9 cellular contexts compared by ENCODE assay signal in genomic region chr16:69520800-69521602, GRCh38. TPM values are rescaled to one million over a fixed set of nuclear protein-coding genes. Genes with fewer than 3 reads are reported as not detected.
DNase-seq lines count a peak whose midpoint lies in the region; ATAC-seq, FAIRE-seq and TF ChIP-seq lines count a peak whose summit lies in the region.
"Had no signal": no experiment of that assay in that cellular context is flagged by ENCODE, and none has a peak within 500 bp of the region (broad histone marks: within the 10 kb centered on the region; RNA-seq: fewer than 3 reads in every experiment).

No MANE protein-coding gene starts in this region.

- H3K4me3 ChIP-seq in HEK293 (ENCODE audit: low read depth, low read length) = no peak overlapping the region
- no peak overlapping the region for H3K4me3 ChIP-seq in neuronal stem cell (ENCODE audit: low read length in 2 of 2)
- no peak overlapping the region for H3K4me3 ChIP-seq in pancreas

- H3K4me1 Mint-ChIP-seq in activated CD4-positive, alpha-beta memory T cell treated with anti-CD3 and anti-CD28 coated beads for 36 hours (ENCODE audit: low read depth) = peaks cover 19% of the 10 kb centered on the region

- no peak overlapping the region for H2AK5ac ChIP-seq in neuronal stem cell (ENCODE audit: low read depth, low read length)

- no peaks in the 10 kb centered on the region for H3K79me1 ChIP-seq in neuronal stem cell (ENCODE audit: low read depth, low read length)

- no peak overlapping the region for H3K4me3 Mint-ChIP-seq in activated CD4-positive, alpha-beta memory T cell treated with anti-CD3 and anti-CD28 coated beads for 36 hours

- H2BK120ac ChIP-seq in neuronal stem cell (ENCODE audit: low read depth, low read length) = no peak overlapping the region

- H3K18ac ChIP-seq in neuronal stem cell (ENCODE audit: low read length) = no peak overlapping the region

- no peak overlapping the region for H2BK15ac ChIP-seq in neuronal stem cell (ENCODE audit: low read length)

- H3K4ac ChIP-seq in neuronal stem cell (ENCODE audit: low read length) = no peak overlapping the region

- no peak overlapping the region for H2BK12ac ChIP-seq in neuronal stem cell (ENCODE audit: low read length)

- CTCF ChIA-PET in HEK293 (lab: Yijun Ruan, JAX) = interaction anchor here (0.8 to 1.7 kb wide), 3 partner anchors 15 to 124 kb away, joined by 3 to 5 read pairs (median 3); no protein-coding TSS in a partner anchor
- CTCF ChIA-PET in activated CD4-positive, alpha-beta memory T cell treated with anti-CD3 and anti-CD28 coated beads for 36 hours (lab: Charles Lee) = interaction anchor here (0.6 to 1.4 kb wide), 4 partner anchors 10 to 46 kb away, joined by 3 to 6 read pairs (median 4); no protein-coding TSS in a partner anchor

- H4K8ac ChIP-seq in neuronal stem cell (ENCODE audit: low read depth, low read length) = no peak overlapping the region

- no peak overlapping the region for H3K23ac ChIP-seq in neuronal stem cell (ENCODE audit: low read depth, low read length, poor library complexity)

- H3K9me3 ChIP-seq in HEK293 (ENCODE audit: control insufficient read depth, insufficient read depth, low read depth, low read length) = no peaks in the 10 kb centered on the region
- H3K9me3 ChIP-seq in neuronal stem cell (replicated peaks in 1 of 2; ENCODE audit: control insufficient read depth in 2 of 2, insufficient read depth in 1 of 2, low read depth in 1 of 2, low read length in 2 of 2) = no peaks in the 10 kb centered on the region
- H3K9me3 ChIP-seq in pancreas = no peaks in the 10 kb centered on the region

- no peak overlapping the region for H3K4me2 ChIP-seq in neuronal stem cell (ENCODE audit: insufficient read depth, low read length, poor library complexity, severe bottlenecking)

- H3K36me3 Mint-ChIP-seq in activated CD4-positive, alpha-beta memory T cell treated with anti-CD3 and anti-CD28 coated beads for 36 hours = no peaks in the 10 kb centered on the region

- no peak overlapping the region for H3K27ac ChIP-seq in HEK293 (ENCODE audit: extremely low read depth, low read depth, low read length)
- no peak overlapping the region for H3K27ac ChIP-seq in neuronal stem cell (replicated peaks; ENCODE audit: low read length)
- H3K27ac ChIP-seq in pancreas = no peak overlapping the region

- FAIRE-seq in pancreas (lab: Jason Lieb, UNC) = no peak

- no peak for TF ChIP-seq CTCF in HEK293 (tag by site-specific recombination; IDR thresholded peaks at IDR 0.05)
- TF ChIP-seq CTCF in pancreas (IDR thresholded peaks at IDR 0.05) = no peak

- H3K36me3 ChIP-seq in HEK293 (ENCODE audit: control insufficient read depth in 2 of 2, insufficient read depth in 1 of 2, low read length in 2 of 2) (no peaks in the 10 kb centered on the region), neuronal stem cell (replicated peaks in 1 of 2; ENCODE audit: control insufficient read depth in 2 of 2, insufficient read depth in 2 of 2, low read length in 2 of 2) (no peaks in the 10 kb centered on the region), pancreas (no peaks in the 10 kb centered on the region)

- no peaks in the 10 kb centered on the region for H3K9me3 Mint-ChIP-seq in activated CD4-positive, alpha-beta memory T cell treated with anti-CD3 and anti-CD28 coated beads for 36 hours

- peak; percentile 78 for DNase-seq in activated CD4-positive, alpha-beta memory T cell treated with anti-CD3 and anti-CD28 coated beads for 36 hours
- no peak for DNase-seq in neuronal stem cell (ENCODE audit: low spot score)
- DNase-seq in NCI-H1105 treated with DMSO at 0.1 percent for 48 hours (lab: John Stamatoyannopoulos, UW) = no peak
- no peak for DNase-seq in NCI-H1048 (lab: John Stamatoyannopoulos, UW)
- DNase-seq in pancreas = no peak
- DNase-seq: NCI-H1105 had no signal

- no CpG with 5 or more reads among the region's 3 CpGs for WGBS in neuronal stem cell (ENCODE audit: extremely low coverage in 2 of 2, insufficient read length in 2 of 2, insufficient replicate concordance in 1 of 2), 2 donors
- 74% methylated on average over 3 of the region's 3 CpGs for WGBS in pancreas, 2 donors

- intact Hi-C loops in activated CD4-positive, alpha-beta memory T cell treated with anti-CD3 and anti-CD28 coated beads for 36 hours (cut with micrococcal nuclease) = loop anchor here (1.0 kb wide), 2 partner anchors 9 to 43 kb away; no protein-coding TSS in a partner anchor
- intact Hi-C loops in pancreas (cut with DNase I) = no loop called here

- H4K91ac ChIP-seq in neuronal stem cell (ENCODE audit: low read depth, low read length, poor library complexity) = no peak overlapping the region

- H3K9ac ChIP-seq in neuronal stem cell (ENCODE audit: low read depth, low read length, poor library complexity) = no peak overlapping the region

- H2BK5ac ChIP-seq in neuronal stem cell (ENCODE audit: low read length) = no peak overlapping the region

- H2AFZ ChIP-seq in neuronal stem cell (ENCODE audit: low read length) = peak overlapping the region; percentile 64

- no peak overlapping the region for H3K14ac ChIP-seq in neuronal stem cell (ENCODE audit: low read length)

- peak overlapping the region; percentile 79 for H3K27ac Mint-ChIP-seq in activated CD4-positive, alpha-beta memory T cell treated with anti-CD3 and anti-CD28 coated beads for 36 hours

- POLR2A ChIA-PET in HEK293 (lab: Yijun Ruan, JAX) = interaction anchor here (0.6 kb wide), 1 partner anchor 53 kb away, joined by 4 read pairs; no protein-coding TSS in a partner anchor
- POLR2A ChIA-PET in activated CD4-positive, alpha-beta memory T cell treated with anti-CD3 and anti-CD28 coated beads for 36 hours (lab: Charles Lee) = interaction anchor here (0.8 to 2.0 kb wide), 4 partner anchors 10 to 56 kb away, joined by 3 to 17 read pairs (median 4); partner anchors contain the start of gene NFAT5

- no peaks in the 10 kb centered on the region for H3K27me3 Mint-ChIP-seq in activated CD4-positive, alpha-beta memory T cell treated with anti-CD3 and anti-CD28 coated beads for 36 hours

- H3K4me1 ChIP-seq in HEK293 (ENCODE audit: control insufficient read depth, insufficient read depth, low read length) = no peaks in the 10 kb centered on the region
- H3K4me1 ChIP-seq in neuronal stem cell (ENCODE audit: control insufficient read depth in 2 of 2, insufficient read depth in 1 of 2, low read depth in 1 of 2, low read length in 2 of 2) = peaks cover 0 to 4% of the 10 kb centered on the region in 2 donors
- H3K4me1 ChIP-seq in pancreas = no peaks in the 10 kb centered on the region

- peak; percentile 73 for ATAC-seq in GM18907 (IDR thresholded peaks at IDR 0.05; ENCODE audit: unreplicated experiment)
- no peak for ATAC-seq in HG02981 (IDR thresholded peaks at IDR 0.05; ENCODE audit: unreplicated experiment)
- ATAC-seq in pancreas = no peak

- H3K27me3 ChIP-seq in neuronal stem cell (ENCODE audit: control insufficient read depth in 3 of 3, insufficient read depth in 3 of 3, low read depth in 1 of 3, low read length in 3 of 3) = no peaks in the 10 kb centered on the region
- H3K27me3 ChIP-seq in pancreas = no peaks in the 10 kb centered on the region

TF ChIP-seq in HEK293, 187 proteins besides CTCF, POLR2A, EP300 and RAD21:
- TF ChIP-seq ZNF335 (tag by site-specific recombination; conservative IDR thresholded peaks at IDR 0.05) (0 out of 2 replicates have a peak, but pooled peaks have one; percentile 12), GLI4 (tag by site-specific recombination; IDR thresholded peaks at IDR 0.05) (no peak)

RNA-seq across cellular contexts. Expression of gene NFAT5, which starts 44.8 kb away (rescaled TPM):
- total RNA-seq in activated CD4-positive, alpha-beta memory T cell treated with anti-CD3 and anti-CD28 coated beads for 36 hours = 10 to 100 TPM; 28.2 to 32.7 TPM
- polyA plus RNA-seq in neuronal stem cell (2013, experiment 1 of 2) = 14.3 TPM
- polyA plus RNA-seq in neuronal stem cell (2013, experiment 2 of 2) = 15.4 TPM
- total RNA-seq in pancreas = 10 to 100 TPM; 11.2 to 23.6 (median 14.1) TPM
- polyA plus RNA-seq in pancreas = 1 to 10 TPM; 3.7 to 4.7 TPM
